ENCODE assay signal across 8 cellular contexts in the genomic region with DNA sequence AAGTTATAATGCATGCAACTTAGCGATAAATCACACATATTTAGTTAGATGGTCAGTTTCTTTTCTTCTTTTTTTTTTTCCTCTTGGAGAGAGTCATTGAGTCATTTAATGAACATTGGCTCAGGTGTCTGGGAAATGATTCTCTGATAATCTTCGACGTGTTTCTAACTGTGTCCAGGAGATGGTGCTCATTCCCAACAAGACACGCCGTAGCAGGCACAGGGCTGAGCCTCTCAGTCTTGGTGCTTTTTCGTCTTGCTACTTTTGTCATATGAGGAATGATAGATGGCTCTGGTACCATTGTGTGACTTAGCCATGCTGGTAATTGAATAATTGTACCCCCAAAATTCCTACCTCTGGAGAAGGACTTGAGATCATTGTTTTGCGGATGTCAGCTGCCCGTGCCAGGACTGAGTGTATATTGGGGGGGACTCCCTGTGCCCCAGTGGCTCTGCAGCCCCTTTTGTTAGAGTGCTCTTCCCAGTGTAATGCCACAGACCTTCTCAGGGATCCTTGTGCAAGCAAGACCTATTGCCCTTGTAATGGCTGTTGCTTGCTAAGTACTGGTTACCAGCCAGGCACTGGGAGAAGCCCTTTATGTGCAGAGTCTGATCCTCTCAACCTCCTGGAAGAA.
DNase-seq lines count a peak whose midpoint lies in the region; ATAC-seq and TF ChIP-seq lines count a peak whose summit lies in the region.

No MANE protein-coding gene starts in this region.

- peaks cover 13% of the 10 kb centered on the region for H3K27me3 Mint-ChIP-seq in activated CD8-positive, alpha-beta T cell treated with anti-CD3 and anti-CD28 coated beads for 36 hours
- no peaks in the 10 kb centered on the region for H3K27me3 Mint-ChIP-seq in activated CD8-positive, alpha-beta T cell treated with anti-CD3 and anti-CD28 coated beads, Interleukin-2, amount 10 ng/mL, durations not matched to agents 7 days and 5 days (ENCODE audit: low read depth)

- H3K4me3 Mint-ChIP-seq in activated CD8-positive, alpha-beta T cell treated with anti-CD3 and anti-CD28 coated beads for 36 hours: no peak overlapping the region
- H3K4me3 Mint-ChIP-seq in activated CD8-positive, alpha-beta T cell treated with anti-CD3 and anti-CD28 coated beads, Interleukin-2, amount 10 ng/mL, durations not matched to agents 7 days and 5 days: no peak overlapping the region

- no peaks in the 10 kb centered on the region for H3K4me1 Mint-ChIP-seq in activated CD8-positive, alpha-beta T cell treated with anti-CD3 and anti-CD28 coated beads for 36 hours (ENCODE audit: low read depth)
- no peaks in the 10 kb centered on the region for H3K4me1 Mint-ChIP-seq in activated CD8-positive, alpha-beta T cell treated with anti-CD3 and anti-CD28 coated beads, Interleukin-2, amount 10 ng/mL, durations not matched to agents 7 days and 5 days (ENCODE audit: low read depth)

- POLR2A ChIA-PET in activated CD8-positive, alpha-beta T cell treated with anti-CD3 and anti-CD28 coated beads for 36 hours (lab: Charles Lee): no interaction called here
- POLR2A ChIA-PET in activated CD8-positive, alpha-beta T cell treated with anti-CD3 and anti-CD28 coated beads, Interleukin-2, amount 10 ng/mL, durations not matched to agents 7 days and 5 days (lab: Charles Lee): no interaction called here

- intact Hi-C loops in activated CD8-positive, alpha-beta T cell treated with anti-CD3 and anti-CD28 coated beads for 36 hours (cut with micrococcal nuclease): loop anchor here (5.0 kb wide), 1 partner anchor 384 kb away; no protein-coding TSS in a partner anchor

- TF ChIP-seq CTCF in activated CD8-positive, alpha-beta T cell treated with anti-CD3 and anti-CD28 coated beads for 36 hours (IDR thresholded peaks at IDR 0.05): peak; percentile 49

- ATAC-seq in activated CD8-positive, alpha-beta T cell treated with anti-CD3 and anti-CD28 coated beads for 36 hours: peak; percentile 49
- no peak for ATAC-seq in activated CD8-positive, alpha-beta T cell treated with anti-CD3 and anti-CD28 coated beads, Interleukin-2, amount 10 ng/mL, durations not matched to agents 7 days and 5 days
- ATAC-seq in GM21825 (IDR thresholded peaks at IDR 0.05; ENCODE audit: unreplicated experiment): peak; percentile 59
- peak; percentile 86 for ATAC-seq in esophagus mucosa

- no peaks in the 10 kb centered on the region for H3K9me3 Mint-ChIP-seq in activated CD8-positive, alpha-beta T cell treated with anti-CD3 and anti-CD28 coated beads for 36 hours
- H3K9me3 Mint-ChIP-seq in activated CD8-positive, alpha-beta T cell treated with anti-CD3 and anti-CD28 coated beads, Interleukin-2, amount 10 ng/mL, durations not matched to agents 7 days and 5 days (ENCODE audit: insufficient read depth): no peaks in the 10 kb centered on the region

- no peaks in the 10 kb centered on the region for H3K36me3 Mint-ChIP-seq in activated CD8-positive, alpha-beta T cell treated with anti-CD3 and anti-CD28 coated beads for 36 hours (ENCODE audit: low read depth)
- H3K36me3 Mint-ChIP-seq in activated CD8-positive, alpha-beta T cell treated with anti-CD3 and anti-CD28 coated beads, Interleukin-2, amount 10 ng/mL, durations not matched to agents 7 days and 5 days (ENCODE audit: low read depth): no peaks in the 10 kb centered on the region

- DNase-seq in activated CD8-positive, alpha-beta T cell treated with anti-CD3 and anti-CD28 coated beads for 36 hours: peak; percentile 35
- no peak for DNase-seq in activated CD8-positive, alpha-beta T cell treated with anti-CD3 and anti-CD28 coated beads, Interleukin-2, amount 10 ng/mL, durations not matched to agents 7 days and 5 days
- DNase-seq in Kasumi-1 (lab: John Stamatoyannopoulos, UW): peak; percentile 72 to 75
- peak; percentile 60 for DNase-seq in RKO (ENCODE audit: low spot score)
- DNase-seq in myocyte (ENCODE audit: low read depth): peak; percentile 66
- no peak for DNase-seq in activated CD8-positive, alpha-beta memory T cell treated with anti-CD3 and anti-CD28 coated beads for 24 hours

- no peak overlapping the region for H3K27ac Mint-ChIP-seq in activated CD8-positive, alpha-beta T cell treated with anti-CD3 and anti-CD28 coated beads for 36 hours
- no peak overlapping the region for H3K27ac Mint-ChIP-seq in activated CD8-positive, alpha-beta T cell treated with anti-CD3 and anti-CD28 coated beads, Interleukin-2, amount 10 ng/mL, durations not matched to agents 7 days and 5 days

- CTCF ChIA-PET in activated CD8-positive, alpha-beta T cell treated with anti-CD3 and anti-CD28 coated beads for 36 hours (lab: Charles Lee): interaction anchor here (1.0 to 1.8 kb wide), 3 partner anchors 113 to 898 kb away, joined by 3 to 5 read pairs (median 4); no protein-coding TSS in a partner anchor
- CTCF ChIA-PET in activated CD8-positive, alpha-beta T cell treated with anti-CD3 and anti-CD28 coated beads, Interleukin-2, amount 10 ng/mL, durations not matched to agents 7 days and 5 days (lab: Charles Lee): interaction anchor here (0.6 to 2.0 kb wide), 2 partner anchors 16 to 1408 kb away, joined by 3 to 5 read pairs; no protein-coding TSS in a partner anchor

Comparison
In these comparisons a context has a peak if more than half of its experiments do, and no peak if none do; other contexts are left out.
1. DNase-seq: peak in activated CD8-positive, alpha-beta T cell treated with anti-CD3 and anti-CD28 coated beads for 36 hours (single experiment), Kasumi-1 (2 of 2), RKO (single experiment) and myocyte (single experiment); none in activated CD8-positive, alpha-beta T cell treated with anti-CD3 and anti-CD28 coated beads, Interleukin-2, amount 10 ng/mL, durations not matched to agents 7 days and 5 days (single experiment) and activated CD8-positive, alpha-beta memory T cell treated with anti-CD3 and anti-CD28 coated beads for 24 hours (single experiment).